In the genomic region with DNA sequence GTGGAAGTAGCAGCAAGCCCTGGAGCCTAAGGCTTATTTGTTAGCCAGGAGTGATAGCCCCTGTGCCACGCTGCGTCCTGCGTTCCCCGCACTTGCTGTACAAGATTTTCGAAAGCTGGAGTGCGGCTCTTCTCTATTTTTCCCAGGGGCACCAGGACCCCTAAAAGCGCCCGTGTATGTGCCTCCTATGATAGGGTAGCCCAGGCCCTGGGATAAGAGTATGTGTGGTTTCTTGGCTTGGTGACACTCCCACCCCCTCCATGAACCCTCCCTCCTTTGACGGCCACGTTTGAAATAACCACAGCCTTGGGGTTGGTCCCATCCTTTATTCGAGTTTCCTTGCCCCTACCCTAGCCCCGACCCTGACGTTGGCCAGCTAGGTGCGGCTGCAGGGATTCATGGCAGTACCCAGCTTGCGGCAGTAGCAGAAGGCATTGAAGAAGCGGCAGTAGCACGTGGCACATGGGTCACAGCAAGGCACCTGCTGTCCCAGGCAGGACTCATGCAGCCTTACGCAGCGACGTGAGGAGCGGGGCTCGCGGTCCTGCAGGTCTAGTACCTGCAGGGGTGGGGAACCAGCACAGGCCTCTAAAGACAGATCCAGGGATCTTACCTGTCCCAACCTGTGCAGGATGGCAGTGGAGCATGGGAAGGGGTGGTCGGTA, we compare ENCODE assay signal across 1 cellular context.
TF ChIP-seq lines count a peak whose summit lies in the region.

No MANE protein-coding gene starts in this region.

TF ChIP-seq in WTC11, 78 proteins besides CTCF, POLR2A, EP300 and RAD21 (continued from another document):
- TF ChIP-seq, protein P1, sequence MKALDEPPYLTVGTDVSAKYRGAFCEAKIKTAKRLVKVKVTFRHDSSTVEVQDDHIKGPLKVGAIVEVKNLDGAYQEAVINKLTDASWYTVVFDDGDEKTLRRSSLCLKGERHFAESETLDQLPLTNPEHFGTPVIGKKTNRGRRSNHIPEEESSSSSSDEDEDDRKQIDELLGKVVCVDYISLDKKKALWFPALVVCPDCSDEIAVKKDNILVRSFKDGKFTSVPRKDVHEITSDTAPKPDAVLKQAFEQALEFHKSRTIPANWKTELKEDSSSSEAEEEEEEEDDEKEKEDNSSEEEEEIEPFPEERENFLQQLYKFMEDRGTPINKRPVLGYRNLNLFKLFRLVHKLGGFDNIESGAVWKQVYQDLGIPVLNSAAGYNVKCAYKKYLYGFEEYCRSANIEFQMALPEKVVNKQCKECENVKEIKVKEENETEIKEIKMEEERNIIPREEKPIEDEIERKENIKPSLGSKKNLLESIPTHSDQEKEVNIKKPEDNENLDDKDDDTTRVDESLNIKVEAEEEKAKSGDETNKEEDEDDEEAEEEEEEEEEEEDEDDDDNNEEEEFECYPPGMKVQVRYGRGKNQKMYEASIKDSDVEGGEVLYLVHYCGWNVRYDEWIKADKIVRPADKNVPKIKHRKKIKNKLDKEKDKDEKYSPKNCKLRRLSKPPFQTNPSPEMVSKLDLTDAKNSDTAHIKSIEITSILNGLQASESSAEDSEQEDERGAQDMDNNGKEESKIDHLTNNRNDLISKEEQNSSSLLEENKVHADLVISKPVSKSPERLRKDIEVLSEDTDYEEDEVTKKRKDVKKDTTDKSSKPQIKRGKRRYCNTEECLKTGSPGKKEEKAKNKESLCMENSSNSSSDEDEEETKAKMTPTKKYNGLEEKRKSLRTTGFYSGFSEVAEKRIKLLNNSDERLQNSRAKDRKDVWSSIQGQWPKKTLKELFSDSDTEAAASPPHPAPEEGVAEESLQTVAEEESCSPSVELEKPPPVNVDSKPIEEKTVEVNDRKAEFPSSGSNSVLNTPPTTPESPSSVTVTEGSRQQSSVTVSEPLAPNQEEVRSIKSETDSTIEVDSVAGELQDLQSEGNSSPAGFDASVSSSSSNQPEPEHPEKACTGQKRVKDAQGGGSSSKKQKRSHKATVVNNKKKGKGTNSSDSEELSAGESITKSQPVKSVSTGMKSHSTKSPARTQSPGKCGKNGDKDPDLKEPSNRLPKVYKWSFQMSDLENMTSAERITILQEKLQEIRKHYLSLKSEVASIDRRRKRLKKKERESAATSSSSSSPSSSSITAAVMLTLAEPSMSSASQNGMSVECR (CRISPR knock-in tag; IDR thresholded peaks at IDR 0.05; ENCODE audit: borderline replicate concordance) = no peak
- TF ChIP-seq FOXK1 (CRISPR knock-in tag; IDR thresholded peaks at IDR 0.05) (no peak), GTF2I (CRISPR knock-in tag; conservative IDR thresholded peaks at IDR 0.05) (no peak), HMGA2 (CRISPR knock-in tag; IDR thresholded peaks at IDR 0.05) (no peak), NFATC4 (CRISPR knock-in tag; IDR thresholded peaks at IDR 0.05) (no peak), MLX (CRISPR knock-in tag; IDR thresholded peaks at IDR 0.05) (no peak), ZNF416 (CRISPR knock-in tag; IDR thresholded peaks at IDR 0.05) (no peak), ZNF263 (CRISPR knock-in tag; IDR thresholded peaks at IDR 0.05; ENCODE audit: low read depth) (no peak), MYBL2 (CRISPR knock-in tag; IDR thresholded peaks at IDR 0.05) (no peak), ESRRA (CRISPR knock-in tag; IDR thresholded peaks at IDR 0.05; ENCODE audit: borderline replicate concordance) (no peak), PRDM15 (CRISPR knock-in tag; IDR thresholded peaks at IDR 0.05) (no peak), JUN (CRISPR knock-in tag; IDR thresholded peaks at IDR 0.05) (no peak)
- TF ChIP-seq, protein P2, sequence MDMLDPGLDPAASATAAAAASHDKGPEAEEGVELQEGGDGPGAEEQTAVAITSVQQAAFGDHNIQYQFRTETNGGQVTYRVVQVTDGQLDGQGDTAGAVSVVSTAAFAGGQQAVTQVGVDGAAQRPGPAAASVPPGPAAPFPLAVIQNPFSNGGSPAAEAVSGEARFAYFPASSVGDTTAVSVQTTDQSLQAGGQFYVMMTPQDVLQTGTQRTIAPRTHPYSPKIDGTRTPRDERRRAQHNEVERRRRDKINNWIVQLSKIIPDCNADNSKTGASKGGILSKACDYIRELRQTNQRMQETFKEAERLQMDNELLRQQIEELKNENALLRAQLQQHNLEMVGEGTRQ (CRISPR knock-in tag; IDR thresholded peaks at IDR 0.05) = no peak
